ENCODE assay signal across 29 cellular contexts in the genomic region with DNA sequence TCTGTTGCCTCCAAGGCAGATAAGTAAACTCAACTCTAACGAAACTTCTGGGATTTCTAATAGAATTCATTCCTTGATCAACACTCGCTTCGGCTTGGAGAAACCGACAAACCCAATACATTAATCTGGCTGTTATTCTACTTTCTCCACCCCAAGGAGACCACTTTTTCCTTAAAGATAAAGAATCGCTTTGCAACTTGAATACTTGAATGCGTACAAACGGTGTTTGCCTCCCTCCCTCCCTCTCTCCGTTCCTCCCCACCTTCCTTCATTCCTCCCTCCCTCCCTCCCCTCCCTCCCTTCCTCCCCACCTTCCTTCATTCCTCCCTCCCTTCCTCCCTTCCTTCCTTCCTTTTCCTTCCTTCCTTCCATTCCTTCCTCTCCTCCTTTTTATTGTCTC.
"Had no signal": no experiment of that assay in that cellular context is flagged by ENCODE, and none has a peak within 500 bp of the region (broad histone marks: within the 10 kb centered on the region; RNA-seq: fewer than 3 reads in every experiment).

No MANE protein-coding gene starts in this region.

- H3K27ac Mint-ChIP-seq: dendritic cell treated with granulocyte-macrophage colony-stimulating factor and Interleukin-4, amounts not matched to agents 40 ng/mL and 50 ng/mL, for 4 days; effector memory CD8-positive, alpha-beta T cell; endodermal cell had no signal

- H3K27ac ChIP-seq: colonic mucosa, coronary artery, dorsolateral prefrontal cortex, epithelial cell of prostate, esophagus muscularis mucosa, esophagus squamous epithelium, foreskin keratinocyte, gastrocnemius medialis, gastroesophageal sphincter, heart left ventricle, heart right ventricle had no signal

- H3K36me3 ChIP-seq: colonic mucosa, esophagus muscularis mucosa, esophagus squamous epithelium, gastrocnemius medialis, gastroesophageal sphincter, heart left ventricle, heart right ventricle had no signal

- H3K27me3 ChIP-seq: colonic mucosa, esophagus squamous epithelium, foreskin keratinocyte, heart right ventricle had no signal

- H3K9me3 Mint-ChIP-seq: dendritic cell treated with granulocyte-macrophage colony-stimulating factor and Interleukin-4, amounts not matched to agents 40 ng/mL and 50 ng/mL, for 4 days; endodermal cell had no signal

- DNase-seq: colonic mucosa; cortex of kidney; dermis blood vessel endothelial cell; dorsolateral prefrontal cortex; effector CD4-positive, alpha-beta T cell; effector CD8-positive, alpha-beta T cell; effector memory CD4-positive, alpha-beta T cell; effector memory CD8-positive, alpha-beta T cell; endodermal cell; erythroblast; esophagus squamous epithelium; foreskin fibroblast; foreskin keratinocyte; foreskin melanocyte; gastrocnemius medialis; glutamatergic neuron; head of caudate nucleus; heart left ventricle; heart right ventricle had no signal

- FAIRE-seq: colon, endometrium, endothelial cell of umbilical vein, frontal cortex had no signal

- H3K9me3 ChIP-seq: colonic mucosa, esophagus muscularis mucosa, esophagus squamous epithelium, gastrocnemius medialis, gastroesophageal sphincter, heart left ventricle, heart right ventricle had no signal

- H3K4me3 ChIP-seq: colonic mucosa, coronary artery, dorsolateral prefrontal cortex, esophagus muscularis mucosa, esophagus squamous epithelium, gastrocnemius medialis, gastroesophageal sphincter, heart left ventricle, heart right ventricle had no signal

- H3K4me1 ChIP-seq: colonic mucosa, esophagus squamous epithelium, foreskin keratinocyte, gastrocnemius medialis, heart left ventricle, heart right ventricle had no signal

- H3K27me3 Mint-ChIP-seq: dendritic cell treated with granulocyte-macrophage colony-stimulating factor and Interleukin-4, amounts not matched to agents 40 ng/mL and 50 ng/mL, for 4 days; effector memory CD8-positive, alpha-beta T cell had no signal

- ATAC-seq: effector memory CD8-positive, alpha-beta T cell; esophagus mucosa; foreskin keratinocyte; gastrocnemius medialis; gastroesophageal sphincter; heart left ventricle; heart right ventricle had no signal

- H3K4me3 Mint-ChIP-seq: dendritic cell treated with granulocyte-macrophage colony-stimulating factor and Interleukin-4, amounts not matched to agents 40 ng/mL and 50 ng/mL, for 4 days; effector memory CD8-positive, alpha-beta T cell; endodermal cell had no signal
